32 cellular contexts compared by ENCODE assay signal in the genomic region with DNA sequence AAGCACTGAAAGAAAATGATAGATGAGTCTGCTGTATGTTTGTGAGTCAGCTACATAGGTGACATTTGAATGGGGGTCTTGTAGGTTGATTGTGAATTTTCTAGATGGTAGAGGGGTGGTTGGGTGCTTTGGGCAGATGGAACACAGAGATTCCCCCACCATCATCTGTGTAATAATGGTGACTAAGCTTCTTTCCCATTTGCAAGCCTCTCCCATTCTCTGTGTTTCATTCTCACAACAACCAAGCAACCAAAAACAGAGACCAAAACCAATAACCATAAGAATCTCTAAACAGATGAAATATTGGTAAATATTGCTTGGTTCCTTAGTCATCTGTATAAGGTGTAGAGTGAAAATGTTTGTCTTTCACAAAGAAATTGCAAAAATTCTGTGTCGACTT. TPM values are rescaled to one million over a fixed set of nuclear protein-coding genes. Genes with fewer than 3 reads are reported as not detected.
DNase-seq lines count a peak whose midpoint lies in the region; ATAC-seq and TF ChIP-seq lines count a peak whose summit lies in the region.
"Had no signal": no experiment of that assay in that cellular context is flagged by ENCODE, and none has a peak within 500 bp of the region (broad histone marks: within the 10 kb centered on the region; RNA-seq: fewer than 3 reads in every experiment).

No MANE protein-coding gene starts in this region.

- POLR2A ChIA-PET in activated CD4-positive, alpha-beta T cell treated with anti-CD3 and anti-CD28 coated beads for 36 hours (lab: Charles Lee): no interaction called here
- POLR2A ChIA-PET in activated CD4-positive, alpha-beta memory T cell treated with anti-CD3 and anti-CD28 coated beads for 36 hours (lab: Charles Lee): no interaction called here

- H3K27me3 Mint-ChIP-seq in HFFc6 (ENCODE audit: insufficient read depth): no peaks in the 10 kb centered on the region; the same call in 1 of the 2 replicates
- H3K27me3 Mint-ChIP-seq in stimulated activated memory B cell treated with anti-CD40 and anti-IgM and Interleukin-4, amounts not matched to agents 10 μg/mL and 1 μg/mL and 100 μg/mL, for 72 hours: no peaks in the 10 kb centered on the region
- H3K27me3 Mint-ChIP-seq in activated CD4-positive, alpha-beta T cell treated with anti-CD3 and anti-CD28 coated beads for 36 hours: no peaks in the 10 kb centered on the region
- no peaks in the 10 kb centered on the region for H3K27me3 Mint-ChIP-seq in activated CD4-positive, alpha-beta memory T cell treated with anti-CD3 and anti-CD28 coated beads for 36 hours
- H3K27me3 Mint-ChIP-seq: activated naive CD8-positive, alpha-beta T cell treated with anti-CD3 and anti-CD28 coated beads for 36 hours had no signal

- H3K27ac Mint-ChIP-seq in HFFc6: peak overlapping the region; percentile 75
- peak overlapping the region; percentile 60 for H3K27ac Mint-ChIP-seq in stimulated activated memory B cell treated with anti-CD40 and anti-IgM and Interleukin-4, amounts not matched to agents 10 μg/mL and 1 μg/mL and 100 μg/mL, for 72 hours
- no peak overlapping the region for H3K27ac Mint-ChIP-seq in activated CD4-positive, alpha-beta T cell treated with anti-CD3 and anti-CD28 coated beads for 36 hours
- no peak overlapping the region for H3K27ac Mint-ChIP-seq in activated CD4-positive, alpha-beta memory T cell treated with anti-CD3 and anti-CD28 coated beads for 36 hours
- H3K27ac Mint-ChIP-seq: activated naive CD8-positive, alpha-beta T cell treated with anti-CD3 and anti-CD28 coated beads for 36 hours; nephron; T-helper 2 cell treated with Interferon-gamma antibody and Interleukin-4, amounts not matched to agents 5 μg/mL and 100 μg/mL, for 36 hours had no signal

- intact Hi-C loops in activated CD4-positive, alpha-beta T cell treated with anti-CD3 and anti-CD28 coated beads for 36 hours (cut with DNase I, micrococcal nuclease): no loop called here
- intact Hi-C loops in activated CD4-positive, alpha-beta memory T cell treated with anti-CD3 and anti-CD28 coated beads for 36 hours (cut with micrococcal nuclease): no loop called here

- DNase-seq in HFFc6 (no peak), HT-29 (ENCODE audit: low spot score) (no peak)
- no peak for DNase-seq in activated CD4-positive, alpha-beta T cell treated with anti-CD3 and anti-CD28 coated beads for 36 hours
- DNase-seq in activated CD4-positive, alpha-beta memory T cell treated with anti-CD3 and anti-CD28 coated beads for 36 hours: no peak
- DNase-seq: activated CD4-positive, alpha-beta T cell treated with anti-CD3 and anti-CD28 coated beads for 1 hour; activated gamma-delta T cell; activated naive CD8-positive, alpha-beta T cell treated with anti-CD3 and anti-CD28 coated beads for 36 hours; activated T-cell treated with anti-CD3 and anti-CD28 coated beads for 4 hours; anterior cingulate cortex; colonic mucosa; DMS153; effector CD4-positive, alpha-beta T cell; hippocampal formation; Kasumi-1; left colon; MV-4-11; NCI-H1436 treated with DMSO at 0.1 percent for 48 hours; NCI-H2081 treated with DMSO at 0.1 percent for 48 hours; NCI-H226; NCI-H748 treated with DMSO at 0.1 percent for 48 hours; SIG-M5; sigmoid colon; stimulated activated CD4-positive, alpha-beta T cell treated with anti-CD3 and anti-CD28 coated beads, Interleukin-12 subunit alpha, Interleukin-12 subunit beta, amount 100 ng/mL, for 4 hours; stimulated activated CD4-positive, alpha-beta T cell treated with anti-CD3 and anti-CD28 coated beads, Interleukin-2, amount 100 ng/mL, for 48 hours; tibial artery had no signal

- H3K4me3 Mint-ChIP-seq in HFFc6: no peak overlapping the region
- H3K4me3 Mint-ChIP-seq in stimulated activated memory B cell treated with anti-CD40 and anti-IgM and Interleukin-4, amounts not matched to agents 10 μg/mL and 1 μg/mL and 100 μg/mL, for 72 hours: no peak overlapping the region
- H3K4me3 Mint-ChIP-seq in activated CD4-positive, alpha-beta T cell treated with anti-CD3 and anti-CD28 coated beads for 36 hours: no peak overlapping the region
- no peak overlapping the region for H3K4me3 Mint-ChIP-seq in activated CD4-positive, alpha-beta memory T cell treated with anti-CD3 and anti-CD28 coated beads for 36 hours
- H3K4me3 Mint-ChIP-seq: activated naive CD8-positive, alpha-beta T cell treated with anti-CD3 and anti-CD28 coated beads for 36 hours; nephron; T-helper 2 cell treated with Interferon-gamma antibody and Interleukin-4, amounts not matched to agents 5 μg/mL and 100 μg/mL, for 36 hours had no signal

- no peak for TF ChIP-seq CTCF in HFFc6 (IDR thresholded peaks at IDR 0.05)

- H3K36me3 Mint-ChIP-seq in HFFc6 (ENCODE audit: low read depth): peaks cover 11% of the 10 kb centered on the region
- peaks cover 5% of the 10 kb centered on the region for H3K36me3 Mint-ChIP-seq in stimulated activated memory B cell treated with anti-CD40 and anti-IgM and Interleukin-4, amounts not matched to agents 10 μg/mL and 1 μg/mL and 100 μg/mL, for 72 hours
- H3K36me3 Mint-ChIP-seq in activated CD4-positive, alpha-beta T cell treated with anti-CD3 and anti-CD28 coated beads for 36 hours (ENCODE audit: low read depth): no peaks in the 10 kb centered on the region
- H3K36me3 Mint-ChIP-seq in activated CD4-positive, alpha-beta memory T cell treated with anti-CD3 and anti-CD28 coated beads for 36 hours: no peaks in the 10 kb centered on the region
- H3K36me3 Mint-ChIP-seq: activated naive CD8-positive, alpha-beta T cell treated with anti-CD3 and anti-CD28 coated beads for 36 hours had no signal

- CTCF ChIA-PET in activated CD4-positive, alpha-beta T cell treated with anti-CD3 and anti-CD28 coated beads for 36 hours (lab: Charles Lee): no interaction called here
- CTCF ChIA-PET in activated CD4-positive, alpha-beta memory T cell treated with anti-CD3 and anti-CD28 coated beads for 36 hours (lab: Charles Lee): no interaction called here

- H3K4me1 Mint-ChIP-seq in HFFc6 (ENCODE audit: low read depth): peaks cover 13% of the 10 kb centered on the region
- peaks cover 65% of the 10 kb centered on the region for H3K4me1 Mint-ChIP-seq in stimulated activated memory B cell treated with anti-CD40 and anti-IgM and Interleukin-4, amounts not matched to agents 10 μg/mL and 1 μg/mL and 100 μg/mL, for 72 hours
- H3K4me1 Mint-ChIP-seq in activated CD4-positive, alpha-beta T cell treated with anti-CD3 and anti-CD28 coated beads for 36 hours: peaks cover 25% of the 10 kb centered on the region
- H3K4me1 Mint-ChIP-seq in activated CD4-positive, alpha-beta memory T cell treated with anti-CD3 and anti-CD28 coated beads for 36 hours (ENCODE audit: low read depth): peaks cover 4% of the 10 kb centered on the region
- H3K4me1 Mint-ChIP-seq: activated naive CD8-positive, alpha-beta T cell treated with anti-CD3 and anti-CD28 coated beads for 36 hours had no signal

- ATAC-seq in GM19035 (IDR thresholded peaks at IDR 0.05; ENCODE audit: unreplicated experiment) (peak; percentile 38), HG03520 (IDR thresholded peaks at IDR 0.05; ENCODE audit: unreplicated experiment) (peak; percentile 33)
- no peak for ATAC-seq in stimulated activated memory B cell treated with anti-CD40 and anti-IgM and Interleukin-4, amounts not matched to agents 10 μg/mL and 1 μg/mL and 100 μg/mL, for 72 hours
- ATAC-seq in activated CD4-positive, alpha-beta T cell treated with anti-CD3 and anti-CD28 coated beads for 36 hours: no peak
- ATAC-seq: HepG2, left colon had no signal

- H3K9me3 Mint-ChIP-seq in HFFc6: no peaks in the 10 kb centered on the region
- no peaks in the 10 kb centered on the region for H3K9me3 Mint-ChIP-seq in stimulated activated memory B cell treated with anti-CD40 and anti-IgM and Interleukin-4, amounts not matched to agents 10 μg/mL and 1 μg/mL and 100 μg/mL, for 72 hours
- H3K9me3 Mint-ChIP-seq in activated CD4-positive, alpha-beta T cell treated with anti-CD3 and anti-CD28 coated beads for 36 hours (ENCODE audit: low read depth): no peaks in the 10 kb centered on the region
- peaks cover 2% of the 10 kb centered on the region for H3K9me3 Mint-ChIP-seq in activated CD4-positive, alpha-beta memory T cell treated with anti-CD3 and anti-CD28 coated beads for 36 hours
- H3K9me3 Mint-ChIP-seq: activated naive CD8-positive, alpha-beta T cell treated with anti-CD3 and anti-CD28 coated beads for 36 hours; nephron; T-helper 2 cell treated with Interferon-gamma antibody and Interleukin-4, amounts not matched to agents 5 μg/mL and 100 μg/mL, for 36 hours had no signal

RNA-seq across cellular contexts. Expression of gene UTS2B, which starts 17.8 kb away (rescaled TPM):
- 1 to 10 TPM in 3 of 6 experiments, under 1 TPM in 3; 0.73 to 1.8 (median 1.0) TPM for total RNA-seq in HFFc6 (2021; fragmentation: NEBNext Ultra II Directional; extraction: Animal tissue kit (Norgen Biotek cat#: 25700))
- total RNA-seq in activated CD4-positive, alpha-beta T cell treated with anti-CD3 and anti-CD28 coated beads for 36 hours: not detected
- not detected for total RNA-seq in activated CD4-positive, alpha-beta memory T cell treated with anti-CD3 and anti-CD28 coated beads for 36 hours
- total RNA-seq in HT-29 (2014; rRNA removed; shearing (Covaris generic)): 0.08 and 0.64 TPM in 2 replicates
- total RNA-seq: activated naive CD8-positive, alpha-beta T cell treated with anti-CD3 and anti-CD28 coated beads for 36 hours; bronchial epithelial cell; left colon had no signal

RNA-seq across cellular contexts. Expression of gene CCDC50, which starts 18.9 kb away (rescaled TPM):
- 100 to 1,000 TPM in 5 of 6 experiments, 10 to 100 TPM in 1; 94.1 to 129 (median 121) TPM for total RNA-seq in HFFc6 (2021; fragmentation: NEBNext Ultra II Directional; extraction: Animal tissue kit (Norgen Biotek cat#: 25700))
- 10 to 100 TPM; 26.5 to 27.2 TPM for total RNA-seq in activated CD4-positive, alpha-beta T cell treated with anti-CD3 and anti-CD28 coated beads for 36 hours
- 10 to 100 TPM; 13.6 to 15.4 TPM for total RNA-seq in activated CD4-positive, alpha-beta memory T cell treated with anti-CD3 and anti-CD28 coated beads for 36 hours
- 27.9 and 42.2 TPM in 2 replicates for total RNA-seq in HT-29 (2014; rRNA removed; shearing (Covaris generic))

Comparison
In these comparisons a context has a peak if more than half of its experiments do, and no peak if none do; other contexts are left out.
1. ATAC-seq: peak in GM19035 (single experiment) and HG03520 (single experiment); none in stimulated activated memory B cell treated with anti-CD40 and anti-IgM and Interleukin-4, amounts not matched to agents 10 μg/mL and 1 μg/mL and 100 μg/mL, for 72 hours (single experiment) and activated CD4-positive, alpha-beta T cell treated with anti-CD3 and anti-CD28 coated beads for 36 hours (single experiment).
2. H3K27ac Mint-ChIP-seq: peak in HFFc6 (single experiment) and stimulated activated memory B cell treated with anti-CD40 and anti-IgM and Interleukin-4, amounts not matched to agents 10 μg/mL and 1 μg/mL and 100 μg/mL, for 72 hours (single experiment); none in activated CD4-positive, alpha-beta T cell treated with anti-CD3 and anti-CD28 coated beads for 36 hours (single experiment) and activated CD4-positive, alpha-beta memory T cell treated with anti-CD3 and anti-CD28 coated beads for 36 hours (single experiment).